ENCODE assay signal across 22 cellular contexts in genomic region chr16:26526633-26527032, GRCh38.
"Had no signal": no experiment of that assay in that cellular context is flagged by ENCODE, and none has a peak within 500 bp of the region (broad histone marks: within the 10 kb centered on the region; RNA-seq: fewer than 3 reads in every experiment).

No MANE protein-coding gene starts in this region.

- H3K4me3 ChIP-seq: colonic mucosa, gastroesophageal sphincter, heart left ventricle, hepatocyte, left lung, lower lobe of right lung, mucosa of descending colon had no signal

- H3K27ac Mint-ChIP-seq: dendritic cell treated with granulocyte-macrophage colony-stimulating factor and Interleukin-4, amounts not matched to agents 40 ng/mL and 50 ng/mL, for 4 days; effector memory CD8-positive, alpha-beta T cell; endodermal cell; mesothelial cell of epicardium; naive B cell had no signal

- H3K9me3 ChIP-seq: colonic mucosa, gastroesophageal sphincter, heart left ventricle, left lung, lower lobe of right lung, mucosa of descending colon had no signal

- ATAC-seq: effector memory CD8-positive, alpha-beta T cell; esophagus mucosa; foreskin keratinocyte; gastroesophageal sphincter; heart left ventricle; left cardiac atrium; left lung; left ventricle myocardium superior; lower lobe of right lung; mucosa of descending colon had no signal

- H3K36me3 ChIP-seq: colonic mucosa, gastroesophageal sphincter, heart left ventricle, left lung, lower lobe of right lung had no signal

- H3K9me3 Mint-ChIP-seq: dendritic cell treated with granulocyte-macrophage colony-stimulating factor and Interleukin-4, amounts not matched to agents 40 ng/mL and 50 ng/mL, for 4 days; endodermal cell; mesothelial cell of epicardium had no signal

- H3K4me1 ChIP-seq: colonic mucosa, foreskin keratinocyte, gastroesophageal sphincter, heart left ventricle, left lung, lower lobe of right lung had no signal

- DNase-seq: colonic mucosa; cortex of kidney; effector CD8-positive, alpha-beta T cell; effector memory CD8-positive, alpha-beta T cell; endodermal cell; erythroblast; foreskin keratinocyte; heart left ventricle; hypothalamus; left cardiac atrium; left lung; left ventricle myocardium superior; lower lobe of right lung; mesenchymal stem cell; mucosa of descending colon; naive B cell had no signal

- H3K27ac ChIP-seq: colonic mucosa, epithelial cell of prostate, foreskin keratinocyte, gastroesophageal sphincter, heart left ventricle, hepatocyte, left lung, lower lobe of right lung had no signal

- H3K27me3 ChIP-seq: colonic mucosa, foreskin keratinocyte, gastroesophageal sphincter, hepatocyte, left lung had no signal

- H3K36me3 Mint-ChIP-seq: mesothelial cell of epicardium, naive B cell had no signal
